Comparison of ENCODE assay signal across 11 cellular contexts in the genomic region with DNA sequence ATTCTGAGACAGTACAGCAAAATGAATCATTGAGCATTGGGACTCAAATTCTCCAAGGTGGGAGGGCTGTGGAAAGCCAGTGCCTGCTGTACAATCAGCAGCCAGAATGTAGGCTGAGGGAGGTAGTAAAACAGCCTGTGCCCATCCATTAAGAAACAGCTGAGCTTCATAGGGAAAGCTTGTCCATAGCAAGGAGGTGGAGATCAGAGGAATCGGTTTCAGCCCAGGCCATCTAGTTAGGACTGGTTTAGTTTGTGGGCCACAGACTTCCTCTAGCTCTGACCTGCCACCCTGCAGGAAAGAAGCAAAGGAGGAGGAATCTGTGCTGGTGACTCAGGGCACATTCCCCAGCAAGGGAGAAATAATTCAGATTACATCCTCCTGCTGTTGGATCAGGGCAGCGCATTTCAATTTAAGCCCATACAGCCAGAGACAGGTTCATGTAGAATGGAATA.
DNase-seq lines count a peak whose midpoint lies in the region; ATAC-seq and TF ChIP-seq lines count a peak whose summit lies in the region.
"Had no signal": no experiment of that assay in that cellular context is flagged by ENCODE, and none has a peak within 500 bp of the region (broad histone marks: within the 10 kb centered on the region; RNA-seq: fewer than 3 reads in every experiment).

No MANE protein-coding gene starts in this region.

- no peaks in the 10 kb centered on the region for H3K36me3 ChIP-seq in PC-9 (ENCODE audit: low read depth)

- no peaks in the 10 kb centered on the region for H3K36me3 Mint-ChIP-seq in progenitor cell of endocrine pancreas (ENCODE audit: insufficient read depth)

- no peaks in the 10 kb centered on the region for H3K9me3 ChIP-seq in PC-9 (ENCODE audit: insufficient read depth, low read depth)

- no peak overlapping the region for H3K4me3 Mint-ChIP-seq in progenitor cell of endocrine pancreas (ENCODE audit: low read depth)

- no peaks in the 10 kb centered on the region for H4K20me1 ChIP-seq in PC-9 (ENCODE audit: insufficient read depth)

- no peak overlapping the region for H3K27ac ChIP-seq in PC-9

- DNase-seq in EH (ENCODE audit: low read depth) (peak; percentile 88), PC-9 (peak; percentile 41 to 65), fibroblast of the conjunctiva (ENCODE audit: low read depth) (peak; percentile 43), progenitor cell of endocrine pancreas (ENCODE audit: low spot score, unreplicated experiment) (no peak), NAMALWA (ENCODE audit: low spot score) (no peak), NK-92 (lab: John Stamatoyannopoulos, UW; ENCODE audit: unreplicated experiment) (no peak)
- no peak for DNase-seq in activated CD4-positive, alpha-beta T cell treated with anti-CD3 and anti-CD28 coated beads, Interleukin-2, amount 50 U/mL, for 4 hours
- DNase-seq: activated CD8-positive, alpha-beta memory T cell treated with anti-CD3 and anti-CD28 coated beads, Interleukin-2, amount 50 U/mL, for 48 hours; KG1 had no signal

- no peak for ATAC-seq in GM18870 (IDR thresholded peaks at IDR 0.05; ENCODE audit: unreplicated experiment)
- ATAC-seq: GM12878 had no signal

- BruUV-seq in PC-9 (replicated peaks; lab: Mats Ljungman, UMichigan): no TSS peak

- no peaks in the 10 kb centered on the region for H3F3A ChIP-seq in PC-9 (ENCODE audit: insufficient read depth, low read depth)

- H3K4me1 ChIP-seq in PC-9 (replicated peaks; ENCODE audit: insufficient read depth): no peaks in the 10 kb centered on the region

- H3K27ac Mint-ChIP-seq in progenitor cell of endocrine pancreas: peak overlapping the region; percentile 63

- H3K27me3 Mint-ChIP-seq in progenitor cell of endocrine pancreas: no peaks in the 10 kb centered on the region

- no peaks in the 10 kb centered on the region for H3K27me3 ChIP-seq in PC-9 (ENCODE audit: insufficient read depth, low read depth)

- intact Hi-C loops in PC-9 (cut with micrococcal nuclease; ENCODE audit: unreplicated experiment): loop anchor here (10.0 kb wide), 2 partner anchors 201 to 329 kb away; partner anchors contain the start of gene SETBP1

- no peak overlapping the region for H3K4me2 ChIP-seq in PC-9

- H3K4me1 Mint-ChIP-seq in progenitor cell of endocrine pancreas (ENCODE audit: low read depth): peaks cover 62% of the 10 kb centered on the region

- H2AFZ ChIP-seq in PC-9: no peak overlapping the region

- POLR2A ChIA-PET in PC-9 (lab: Charles Lee; ENCODE audit: unreplicated experiment): no interaction called here

- CTCF ChIA-PET in PC-9 (lab: Charles Lee): interaction anchor here (0.6 kb wide), 1 partner anchor 1282 kb away, joined by 3 read pairs; no protein-coding TSS in a partner anchor

- no peaks in the 10 kb centered on the region for H3K79me2 ChIP-seq in PC-9 (ENCODE audit: low read depth)

- no peak overlapping the region for H3K4me3 ChIP-seq in PC-9
- H3K4me3 ChIP-seq: GM12878 had no signal

- no peaks in the 10 kb centered on the region for H3K9me2 ChIP-seq in PC-9 (ENCODE audit: insufficient read depth)

- TF ChIP-seq CTCF in PC-9 (conservative IDR thresholded peaks at IDR 0.05): peak; percentile 62
- peak; percentile 13 for TF ChIP-seq CTCF in progenitor cell of endocrine pancreas (IDR thresholded peaks at IDR 0.05; ENCODE audit: unreplicated experiment)

- H3K9me3 Mint-ChIP-seq in progenitor cell of endocrine pancreas (ENCODE audit: low read depth): no peaks in the 10 kb centered on the region

Comparison
In these comparisons a context has a peak if more than half of its experiments do, and no peak if none do; other contexts are left out.
1. DNase-seq: peak in EH (single experiment), PC-9 (2 of 2) and fibroblast of the conjunctiva (single experiment); none in progenitor cell of endocrine pancreas (single experiment), NAMALWA (single experiment), NK-92 (single experiment) and activated CD4-positive, alpha-beta T cell treated with anti-CD3 and anti-CD28 coated beads, Interleukin-2, amount 50 U/mL, for 4 hours (0 of 2).